In genomic region chr10:122509323-122509722, GRCh38 we compare ENCODE assay signal across 22 cellular contexts. TPM values are rescaled to one million over a fixed set of nuclear protein-coding genes. Genes with fewer than 3 reads are reported as not detected.
"Had no signal": no experiment of that assay in that cellular context is flagged by ENCODE, and none has a peak within 500 bp of the region (broad histone marks: within the 10 kb centered on the region; RNA-seq: fewer than 3 reads in every experiment).

No MANE protein-coding gene starts in this region.

- H3K36me3 Mint-ChIP-seq: activated CD8-positive, alpha-beta memory T cell treated with anti-CD3 and anti-CD28 coated beads, Interleukin-2, amount 10 ng/mL, durations not matched to agents 7 days and 5 days; activated naive CD8-positive, alpha-beta T cell; naive thymus-derived CD4-positive, alpha-beta T cell had no signal

- H3K27ac Mint-ChIP-seq: activated B cell treated with CpG ODN at 0.5 μM for 24 hours; activated CD4-positive, alpha-beta memory T cell treated with anti-CD3 and anti-CD28 coated beads, Interleukin-2, amount 10 ng/mL, durations not matched to agents 7 days and 5 days; activated CD8-positive, alpha-beta memory T cell treated with anti-CD3 and anti-CD28 coated beads, Interleukin-2, amount 10 ng/mL, durations not matched to agents 7 days and 5 days; activated naive CD8-positive, alpha-beta T cell; naive thymus-derived CD4-positive, alpha-beta T cell; stimulated activated naive CD8-positive, alpha-beta T cell treated with anti-CD3 and anti-CD28 coated beads, Interleukin-15, Interleukin-2, amounts not matched to agents 100 ng/mL and 50 ng/mL, for 24 hours had no signal

- H3K4me3 ChIP-seq: cardiac muscle cell, colonic mucosa, gastrocnemius medialis, heart left ventricle, left lung, mucosa of descending colon, transverse colon had no signal

- H3K4me1 ChIP-seq: colonic mucosa had no signal

- H3K4me1 Mint-ChIP-seq: activated B cell treated with CpG ODN at 0.5 μM for 24 hours had no signal

- H3K9me3 ChIP-seq: colonic mucosa, gastrocnemius medialis, heart left ventricle, left lung, mucosa of descending colon, transverse colon had no signal

- H3K27me3 Mint-ChIP-seq: activated B cell treated with CpG ODN at 0.5 μM for 24 hours; activated CD4-positive, alpha-beta memory T cell treated with anti-CD3 and anti-CD28 coated beads, Interleukin-2, amount 10 ng/mL, durations not matched to agents 7 days and 5 days; activated naive CD8-positive, alpha-beta T cell had no signal

- DNase-seq: activated B cell treated with CpG ODN at 0.5 μM for 24 hours; activated CD4-positive, alpha-beta memory T cell treated with anti-CD3 and anti-CD28 coated beads, Interleukin-2, amount 10 ng/mL, durations not matched to agents 7 days and 5 days; activated CD4-positive, alpha-beta T cell treated with anti-CD3 and anti-CD28 coated beads for 48 hours; activated CD8-positive, alpha-beta memory T cell treated with anti-CD3 and anti-CD28 coated beads, Interleukin-2, amount 10 ng/mL, durations not matched to agents 7 days and 5 days; amniotic stem cell; colonic mucosa; gastrocnemius medialis; heart left ventricle; left lung; naive thymus-derived CD4-positive, alpha-beta T cell; retina; stimulated activated CD4-positive, alpha-beta T cell treated with anti-CD3 and anti-CD28 coated beads, Interleukin-2, amount 100 ng/mL, for 24 hours; T-helper 1 cell; T-helper 9 cell; transverse colon had no signal

- H3K9me3 Mint-ChIP-seq: activated B cell treated with CpG ODN at 0.5 μM for 24 hours; activated CD4-positive, alpha-beta memory T cell treated with anti-CD3 and anti-CD28 coated beads, Interleukin-2, amount 10 ng/mL, durations not matched to agents 7 days and 5 days; naive thymus-derived CD4-positive, alpha-beta T cell; stimulated activated naive CD8-positive, alpha-beta T cell treated with anti-CD3 and anti-CD28 coated beads, Interleukin-15, Interleukin-2, amounts not matched to agents 100 ng/mL and 50 ng/mL, for 24 hours had no signal

- ATAC-seq: activated CD8-positive, alpha-beta memory T cell treated with anti-CD3 and anti-CD28 coated beads, Interleukin-2, amount 10 ng/mL, durations not matched to agents 7 days and 5 days; gastrocnemius medialis; heart left ventricle; left lung; mucosa of descending colon; naive thymus-derived CD4-positive, alpha-beta T cell had no signal

- H3K27me3 ChIP-seq: cardiac muscle cell, colonic mucosa, gastrocnemius medialis, heart left ventricle, left lung, transverse colon had no signal

- H3K36me3 ChIP-seq: colonic mucosa, transverse colon had no signal

- H3K4me3 Mint-ChIP-seq: activated B cell treated with CpG ODN at 0.5 μM for 24 hours; activated CD4-positive, alpha-beta memory T cell treated with anti-CD3 and anti-CD28 coated beads, Interleukin-2, amount 10 ng/mL, durations not matched to agents 7 days and 5 days; activated CD8-positive, alpha-beta memory T cell treated with anti-CD3 and anti-CD28 coated beads, Interleukin-2, amount 10 ng/mL, durations not matched to agents 7 days and 5 days; activated naive CD8-positive, alpha-beta T cell; naive thymus-derived CD4-positive, alpha-beta T cell; stimulated activated naive CD8-positive, alpha-beta T cell treated with anti-CD3 and anti-CD28 coated beads, Interleukin-15, Interleukin-2, amounts not matched to agents 100 ng/mL and 50 ng/mL, for 24 hours had no signal

- H3K27ac ChIP-seq: cardiac muscle cell, colonic mucosa, gastrocnemius medialis, heart left ventricle, left lung, transverse colon had no signal

RNA-seq across cellular contexts. Expression of gene HTRA1, which starts 48.0 kb away (rescaled TPM):
- total RNA-seq: activated B cell treated with CpG ODN at 0.5 μM for 24 hours; activated CD4-positive, alpha-beta memory T cell treated with anti-CD3 and anti-CD28 coated beads, Interleukin-2, amount 10 ng/mL, durations not matched to agents 7 days and 5 days; activated CD8-positive, alpha-beta memory T cell treated with anti-CD3 and anti-CD28 coated beads, Interleukin-2, amount 10 ng/mL, durations not matched to agents 7 days and 5 days had no signal
- polyA plus RNA-seq: naive thymus-derived CD4-positive, alpha-beta T cell had no signal

RNA-seq across cellular contexts. Expression of gene DMBT1, which starts 51.2 kb away (rescaled TPM):
- total RNA-seq: activated B cell treated with CpG ODN at 0.5 μM for 24 hours; activated CD8-positive, alpha-beta memory T cell treated with anti-CD3 and anti-CD28 coated beads, Interleukin-2, amount 10 ng/mL, durations not matched to agents 7 days and 5 days; cardiac muscle cell; naive thymus-derived CD4-positive, alpha-beta T cell; skeletal muscle tissue had no signal
- polyA plus RNA-seq: cardiac muscle cell; naive thymus-derived CD4-positive, alpha-beta T cell had no signal

RNA-seq across cellular contexts. Expression of gene ARMS2, which starts 54.9 kb away (rescaled TPM):
- total RNA-seq: activated B cell treated with CpG ODN at 0.5 μM for 24 hours; activated CD4-positive, alpha-beta memory T cell treated with anti-CD3 and anti-CD28 coated beads, Interleukin-2, amount 10 ng/mL, durations not matched to agents 7 days and 5 days; activated CD8-positive, alpha-beta memory T cell treated with anti-CD3 and anti-CD28 coated beads, Interleukin-2, amount 10 ng/mL, durations not matched to agents 7 days and 5 days; cardiac muscle cell; colonic mucosa; gastrocnemius medialis; kidney epithelial cell; left lung; mucosa of descending colon; naive thymus-derived CD4-positive, alpha-beta T cell; skeletal muscle tissue; transverse colon had no signal
- polyA plus RNA-seq: cardiac muscle cell; esophagus; heart left ventricle; naive thymus-derived CD4-positive, alpha-beta T cell had no signal
